Comparison of ENCODE assay signal across 24 cellular contexts in genomic region chr6:157684620-157685299, GRCh38.
"Had no signal": no experiment of that assay in that cellular context is flagged by ENCODE, and none has a peak within 500 bp of the region (broad histone marks: within the 10 kb centered on the region; RNA-seq: fewer than 3 reads in every experiment).

No MANE protein-coding gene starts in this region.

- H3K36me3 Mint-ChIP-seq: natural killer cell treated with Interleukin-12 subunit alpha and Interleukin-12 subunit beta and Interleukin-15 and Interleukin-18, amount 100 ng/mL, for 72 hours; stimulated activated naive B cell treated with anti-CD40 and anti-IgM and Interleukin-4, amounts not matched to agents 10 μg/mL and 1 μg/mL and 100 μg/mL, for 72 hours; T-cell had no signal

- H3K27ac Mint-ChIP-seq: activated T-helper 1 cell treated with anti-CD3 and anti-CD28 coated beads, Interleukin-12 subunit alpha, Interleukin-12 subunit beta, Interleukin-2, Interleukin-4 antibody, amounts not matched to agents 30 ng/mL and 10 ng/mL and 1 ng/mL, durations not matched to agents 14 hours and 24 hours and 36 hours; natural killer cell treated with Interleukin-12 subunit alpha and Interleukin-12 subunit beta and Interleukin-15 and Interleukin-18, amount 100 ng/mL, for 72 hours; stimulated activated naive B cell treated with anti-CD40 and anti-IgM and Interleukin-4, amounts not matched to agents 10 μg/mL and 1 μg/mL and 100 μg/mL, for 72 hours; T-cell; T-helper 2 cell treated with Interferon-gamma antibody and Interleukin-4, amounts not matched to agents 5 μg/mL and 100 μg/mL, for 36 hours had no signal

- H3K4me1 Mint-ChIP-seq: stimulated activated naive B cell treated with anti-CD40 and anti-IgM and Interleukin-4, amounts not matched to agents 10 μg/mL and 1 μg/mL and 100 μg/mL, for 72 hours; T-cell had no signal

- H3K9me3 Mint-ChIP-seq: activated T-helper 1 cell treated with anti-CD3 and anti-CD28 coated beads, Interleukin-12 subunit alpha, Interleukin-12 subunit beta, Interleukin-2, Interleukin-4 antibody, amounts not matched to agents 30 ng/mL and 10 ng/mL and 1 ng/mL, durations not matched to agents 14 hours and 24 hours and 36 hours; natural killer cell treated with Interleukin-12 subunit alpha and Interleukin-12 subunit beta and Interleukin-15 and Interleukin-18, amount 100 ng/mL, for 72 hours; stimulated activated naive B cell treated with anti-CD40 and anti-IgM and Interleukin-4, amounts not matched to agents 10 μg/mL and 1 μg/mL and 100 μg/mL, for 72 hours; T-cell; T-helper 2 cell treated with Interferon-gamma antibody and Interleukin-4, amounts not matched to agents 5 μg/mL and 100 μg/mL, for 36 hours had no signal

- ATAC-seq: gastrocnemius medialis; mucosa of descending colon; natural killer cell treated with Interleukin-12 subunit alpha and Interleukin-12 subunit beta and Interleukin-15 and Interleukin-18, amount 100 ng/mL, for 72 hours; pancreas; psoas muscle; stimulated activated naive B cell treated with anti-CD40 and anti-IgM and Interleukin-4, amounts not matched to agents 10 μg/mL and 1 μg/mL and 100 μg/mL, for 72 hours; T-cell had no signal

- DNase-seq: activated CD4-positive, alpha-beta T cell treated with anti-CD3 and anti-CD28 coated beads for 4 hours; activated CD4-positive, alpha-beta T cell treated with anti-CD3 and anti-CD28 coated beads, Interleukin-2, amount 50 U/mL, for 4 hours; activated effector memory CD4-positive, alpha-beta T cell treated with anti-CD3 and anti-CD28 coated beads, Interleukin-2, amount 50 U/mL, for 16 hours; activated naive CD4-positive, alpha-beta T cell treated with anti-CD3 and anti-CD28 coated beads, Interleukin-2, amount 50 U/mL, for 16 hours; activated T-cell treated with anti-CD3 and anti-CD28 coated beads for 4 hours; anterior cingulate cortex; cerebellar nuclear complex; colonic mucosa; effector CD8-positive, alpha-beta T cell; gastrocnemius medialis; glutamatergic neuron; left ventricle myocardium inferior; mucosa of descending colon; nucleus accumbens; pancreas; psoas muscle; sigmoid colon; stimulated activated CD4-positive, alpha-beta T cell treated with anti-CD3 and anti-CD28 coated beads, Interleukin-15, amount 100 ng/mL, for 24 hours; stimulated activated CD4-positive, alpha-beta T cell treated with anti-CD3 and anti-CD28 coated beads, Interleukin-2, amount 100 ng/mL, for 24 hours; stimulated activated naive B cell treated with anti-CD40 and anti-IgM and Interleukin-4, amounts not matched to agents 10 μg/mL and 1 μg/mL and 100 μg/mL, for 72 hours; T-cell had no signal

- H3K4me3 Mint-ChIP-seq: activated T-helper 1 cell treated with anti-CD3 and anti-CD28 coated beads, Interleukin-12 subunit alpha, Interleukin-12 subunit beta, Interleukin-2, Interleukin-4 antibody, amounts not matched to agents 30 ng/mL and 10 ng/mL and 1 ng/mL, durations not matched to agents 14 hours and 24 hours and 36 hours; natural killer cell treated with Interleukin-12 subunit alpha and Interleukin-12 subunit beta and Interleukin-15 and Interleukin-18, amount 100 ng/mL, for 72 hours; stimulated activated naive B cell treated with anti-CD40 and anti-IgM and Interleukin-4, amounts not matched to agents 10 μg/mL and 1 μg/mL and 100 μg/mL, for 72 hours; T-cell; T-helper 2 cell treated with Interferon-gamma antibody and Interleukin-4, amounts not matched to agents 5 μg/mL and 100 μg/mL, for 36 hours had no signal

- H3K27me3 Mint-ChIP-seq: stimulated activated naive B cell treated with anti-CD40 and anti-IgM and Interleukin-4, amounts not matched to agents 10 μg/mL and 1 μg/mL and 100 μg/mL, for 72 hours had no signal
